Comparison of ENCODE assay signal across 13 cellular contexts in genomic region chr20:57441510-57442154, GRCh38. TPM values are rescaled to one million over a fixed set of nuclear protein-coding genes. Genes with fewer than 3 reads are reported as not detected.
DNase-seq lines count a peak whose midpoint lies in the region; ATAC-seq and TF ChIP-seq lines count a peak whose summit lies in the region.
"Had no signal": no experiment of that assay in that cellular context is flagged by ENCODE, and none has a peak within 500 bp of the region (broad histone marks: within the 10 kb centered on the region; RNA-seq: fewer than 3 reads in every experiment).

No MANE protein-coding gene starts in this region.

- POLR2A ChIA-PET in T-cell (lab: Charles Lee) = interaction anchor here in 1 of 2 donors (0.7 kb wide), 1 partner anchor 60 kb away, joined by 3 read pairs; no protein-coding TSS in a partner anchor

- H3K4me3 ChIP-seq in gastroesophageal sphincter (peak overlapping the region in 1 of 2 donors; percentile 4), thoracic aorta (peak overlapping the region; percentile 12)
- H3K4me3 ChIP-seq: SJSA1 had no signal

- peaks cover 38% of the 10 kb centered on the region for H3K4me1 Mint-ChIP-seq in nephron
- peaks cover 6 to 13% (median 6%) of the 10 kb centered on the region in 3 donors for H3K4me1 Mint-ChIP-seq in T-cell

- TF ChIP-seq CTCF in VCaP (conservative IDR thresholded peaks at IDR 0.05) (no peak), gastroesophageal sphincter (IDR thresholded peaks at IDR 0.05) (no peak), nephron (IDR thresholded peaks at IDR 0.05; ENCODE audit: unreplicated experiment in 3 of 3) (no peak), thoracic aorta (IDR thresholded peaks at IDR 0.05) (no peak)

- H3K9me3 Mint-ChIP-seq in nephron (peaks cover 8% of the 10 kb centered on the region), T-cell (no peaks in the 10 kb centered on the region)

- H3K4me3 Mint-ChIP-seq in nephron (no peak overlapping the region), T-cell (no peak overlapping the region)

- DNase-seq in thoracic aorta (ENCODE audit: low spot score) (no peak), GM19238 (ENCODE audit: insufficient read length, low spot score) (no peak), glomerular visceral epithelial cell (ENCODE audit: extremely low spot score) (no peak), NCI-H82 treated with DMSO at 0.1 percent for 48 hours (lab: John Stamatoyannopoulos, UW; ENCODE audit: unreplicated experiment) (no peak), T-cell (no peak)
- DNase-seq: activated T-cell treated with anti-CD3 and anti-CD28 coated beads for 4 hours; CD4-positive, CD25-positive, alpha-beta regulatory T cell; NCI-H1417; stimulated activated CD8-positive, alpha-beta memory T cell treated with anti-CD3 and anti-CD28 coated beads, Interleukin-4, amount 100 ng/mL, for 48 hours had no signal

- peaks cover 0 to 92% (median 44%) of the 10 kb centered on the region in 3 donors for H3K4me1 ChIP-seq in gastroesophageal sphincter
- H3K4me1 ChIP-seq in thoracic aorta (ENCODE audit: control insufficient read depth in 1 of 2, low read depth in 2 of 2) = peaks cover 33 to 83% of the 10 kb centered on the region in 2 donors
- H3K4me1 ChIP-seq: SJSA1 had no signal

- H3K9me3 ChIP-seq in gastroesophageal sphincter (peaks cover 0 to 8% (median 0%) of the 10 kb centered on the region in 3 donors), thoracic aorta (no peaks in the 10 kb centered on the region)
- H3K9me3 ChIP-seq: SJSA1 had no signal

- TF ChIP-seq EP300 in gastroesophageal sphincter (IDR thresholded peaks at IDR 0.05) = no peak

- no peak for ATAC-seq in gastroesophageal sphincter
- ATAC-seq in thoracic aorta (ENCODE audit: insufficient number of reproducible peaks, low FRiP score, low read depth) = no peak
- ATAC-seq in T-cell (replicated peaks in 1 of 4) = no peak

- no peak for TF ChIP-seq POLR2A in gastroesophageal sphincter (IDR thresholded peaks at IDR 0.05)

- 76% methylated on average over 5 of the region's 16 CpGs; no CpG with 5 or more reads in 1 of the 2 donors for WGBS in gastroesophageal sphincter (ENCODE audit: low coverage in 1 of 2), 2 donors

- H3K27ac ChIP-seq in VCaP (peak overlapping the region; percentile 74), gastroesophageal sphincter (peak overlapping the region; percentile 69 to 96 (median 93)), thoracic aorta (peak overlapping the region; percentile 97 to 98)
- H3K27ac ChIP-seq: SJSA1 had no signal

- H3K36me3 Mint-ChIP-seq in nephron (ENCODE audit: low read depth) (no peaks in the 10 kb centered on the region), T-cell (no peaks in the 10 kb centered on the region)
- H3K36me3 Mint-ChIP-seq: CD4-positive, CD25-positive, alpha-beta regulatory T cell had no signal

- H3K27ac Mint-ChIP-seq in nephron (peak overlapping the region; percentile 69 to 85 (median 79)), T-cell (no peak overlapping the region)
- H3K27ac Mint-ChIP-seq: CD4-positive, CD25-positive, alpha-beta regulatory T cell had no signal

- CTCF ChIA-PET in T-cell (lab: Charles Lee) = no interaction called here

- no peaks in the 10 kb centered on the region for H3K36me3 ChIP-seq in gastroesophageal sphincter
- no peaks in the 10 kb centered on the region for H3K36me3 ChIP-seq in thoracic aorta
- H3K36me3 ChIP-seq: SJSA1 had no signal

- H3K27me3 ChIP-seq in gastroesophageal sphincter (no peaks in the 10 kb centered on the region), thoracic aorta (replicated peaks; ENCODE audit: insufficient read depth) (no peaks in the 10 kb centered on the region)
- H3K27me3 ChIP-seq: SJSA1 had no signal

- peaks cover 18% of the 10 kb centered on the region for H3K27me3 Mint-ChIP-seq in nephron (ENCODE audit: low read depth)
- no peaks in the 10 kb centered on the region for H3K27me3 Mint-ChIP-seq in T-cell

RNA-seq across cellular contexts. Expression of gene RBM38, which starts 50.4 kb away (rescaled TPM):
- total RNA-seq in gastroesophageal sphincter (100 to 1,000 TPM in 2 of 4 donors, 10 to 100 TPM in 2; 50.9 to 190 (median 106) TPM), thoracic aorta (10 to 100 TPM in 1 of 2 donors, 1 to 10 TPM in 1; 9.6 to 24.8 TPM), T-cell (100 to 1,000 TPM; 111 to 271 (median 124) TPM)

Comparison
In these comparisons a context has a peak if more than half of its experiments do, and no peak if none do; other contexts are left out.
1. H3K27ac Mint-ChIP-seq: peak in nephron (3 of 3); none in T-cell (0 of 2).
2. Peak in every context shown above with its lines, with median percentiles within 50 percentile points of each other: H3K27ac ChIP-seq.